In the genomic region with DNA sequence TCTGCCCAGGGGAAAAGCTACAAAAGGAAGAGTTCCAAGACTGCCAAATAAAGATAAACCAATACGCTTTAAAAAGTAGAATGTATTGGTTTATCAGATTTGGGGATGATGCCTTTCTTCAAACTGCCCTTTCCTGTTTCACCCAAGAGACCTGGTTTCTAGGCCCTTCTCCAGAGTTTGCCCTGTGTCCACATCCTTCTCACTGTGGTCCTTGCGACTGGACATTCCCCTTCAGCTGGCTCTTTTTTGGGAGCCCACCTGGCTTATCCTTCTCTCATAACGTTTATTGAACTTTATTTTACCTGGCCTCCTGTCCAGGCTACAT, we compare ENCODE assay signal across 8 cellular contexts. TPM values are rescaled to one million over a fixed set of nuclear protein-coding genes. Genes with fewer than 3 reads are reported as not detected.
A peak's percentile ranks its signal among the peaks of the same experiment; 100 is the strongest.
DNase-seq lines count a peak whose midpoint lies in the region; ATAC-seq and TF ChIP-seq lines count a peak whose summit lies in the region.

No MANE protein-coding gene starts in this region.

- H3K4me1 ChIP-seq in iPS-18a (ENCODE audit: control insufficient read depth, low read depth, low read length) = peaks cover 5% of the 10 kb centered on the region

- H3K27ac Mint-ChIP-seq in HFFc6 = peak overlapping the region; percentile 97
- peak overlapping the region; percentile 96 for H3K27ac Mint-ChIP-seq in activated T-helper 2 cell treated with anti-CD3 and anti-CD28 coated beads, Interferon-gamma antibody, Interleukin-2, Interleukin-4, amounts not matched to agents 10 μg/mL and 5 μg/mL and 100 μg/mL, durations not matched to agents 14 hours and 24 hours and 36 hours
- H3K27ac Mint-ChIP-seq in stimulated activated naive B cell treated with anti-CD40 and anti-IgM and Interleukin-4, amounts not matched to agents 10 μg/mL and 1 μg/mL and 100 μg/mL, for 72 hours = peak overlapping the region; percentile 99

- intact Hi-C loops in activated T-helper 2 cell treated with anti-CD3 and anti-CD28 coated beads, Interferon-gamma antibody, Interleukin-2, Interleukin-4, amounts not matched to agents 10 μg/mL and 5 μg/mL and 100 μg/mL, durations not matched to agents 14 hours and 24 hours and 36 hours (cut with micrococcal nuclease) = no loop called here

- H3K9ac ChIP-seq in iPS-18a (ENCODE audit: low read length) = peak overlapping the region; percentile 73

- H3K4me3 Mint-ChIP-seq in HFFc6 = peak overlapping the region; percentile 95
- H3K4me3 Mint-ChIP-seq in activated T-helper 2 cell treated with anti-CD3 and anti-CD28 coated beads, Interferon-gamma antibody, Interleukin-2, Interleukin-4, amounts not matched to agents 10 μg/mL and 5 μg/mL and 100 μg/mL, durations not matched to agents 14 hours and 24 hours and 36 hours (ENCODE audit: low read depth) = peak overlapping the region; percentile 92
- H3K4me3 Mint-ChIP-seq in stimulated activated naive B cell treated with anti-CD40 and anti-IgM and Interleukin-4, amounts not matched to agents 10 μg/mL and 1 μg/mL and 100 μg/mL, for 72 hours = peak overlapping the region; percentile 92 to 96

- ATAC-seq in stimulated activated naive B cell treated with anti-CD40 and anti-IgM and Interleukin-4, amounts not matched to agents 10 μg/mL and 1 μg/mL and 100 μg/mL, for 72 hours (replicated peaks) = no peak
- no peak for ATAC-seq in HG03039 (IDR thresholded peaks at IDR 0.05; ENCODE audit: unreplicated experiment)

- 0 out of 2 replicates have a peak, but pooled peaks cover 11% of the 10 kb centered on the region for H3K36me3 Mint-ChIP-seq in HFFc6 (ENCODE audit: low read depth)
- peaks cover 14% of the 10 kb centered on the region for H3K36me3 Mint-ChIP-seq in activated T-helper 2 cell treated with anti-CD3 and anti-CD28 coated beads, Interferon-gamma antibody, Interleukin-2, Interleukin-4, amounts not matched to agents 10 μg/mL and 5 μg/mL and 100 μg/mL, durations not matched to agents 14 hours and 24 hours and 36 hours (ENCODE audit: low read depth)
- peaks cover 9 to 17% of the 10 kb centered on the region in 2 donors for H3K36me3 Mint-ChIP-seq in stimulated activated naive B cell treated with anti-CD40 and anti-IgM and Interleukin-4, amounts not matched to agents 10 μg/mL and 1 μg/mL and 100 μg/mL, for 72 hours

- DNase-seq in HFFc6 (no peak), NCI-H1417 treated with DMSO at 0.1 percent for 48 hours (lab: John Stamatoyannopoulos, UW) (no peak), NCI-H82 treated with DMSO at 0.1 percent for 48 hours (lab: John Stamatoyannopoulos, UW; ENCODE audit: unreplicated experiment) (no peak), SHP77 (lab: John Stamatoyannopoulos, UW) (no peak)
- DNase-seq in activated T-helper 2 cell treated with anti-CD3 and anti-CD28 coated beads, Interferon-gamma antibody, Interleukin-2, Interleukin-4, amounts not matched to agents 10 μg/mL and 5 μg/mL and 100 μg/mL, durations not matched to agents 14 hours and 24 hours and 36 hours (ENCODE audit: low spot score) = no peak
- no peak for DNase-seq in stimulated activated naive B cell treated with anti-CD40 and anti-IgM and Interleukin-4, amounts not matched to agents 10 μg/mL and 1 μg/mL and 100 μg/mL, for 72 hours

- peaks cover 8% of the 10 kb centered on the region for H3K36me3 ChIP-seq in iPS-18a (ENCODE audit: control insufficient read depth, low read depth, low read length)

- peaks cover 3% of the 10 kb centered on the region; the same call in 1 of the 2 replicates for H3K27me3 Mint-ChIP-seq in HFFc6 (ENCODE audit: insufficient read depth)
- H3K27me3 Mint-ChIP-seq in activated T-helper 2 cell treated with anti-CD3 and anti-CD28 coated beads, Interferon-gamma antibody, Interleukin-2, Interleukin-4, amounts not matched to agents 10 μg/mL and 5 μg/mL and 100 μg/mL, durations not matched to agents 14 hours and 24 hours and 36 hours (ENCODE audit: low read depth) = no peaks in the 10 kb centered on the region
- no peaks in the 10 kb centered on the region for H3K27me3 Mint-ChIP-seq in stimulated activated naive B cell treated with anti-CD40 and anti-IgM and Interleukin-4, amounts not matched to agents 10 μg/mL and 1 μg/mL and 100 μg/mL, for 72 hours

- peaks cover 27% of the 10 kb centered on the region for H3K4me1 Mint-ChIP-seq in HFFc6 (ENCODE audit: low read depth)
- peaks cover 24% of the 10 kb centered on the region for H3K4me1 Mint-ChIP-seq in activated T-helper 2 cell treated with anti-CD3 and anti-CD28 coated beads, Interferon-gamma antibody, Interleukin-2, Interleukin-4, amounts not matched to agents 10 μg/mL and 5 μg/mL and 100 μg/mL, durations not matched to agents 14 hours and 24 hours and 36 hours (ENCODE audit: low read depth)
- H3K4me1 Mint-ChIP-seq in stimulated activated naive B cell treated with anti-CD40 and anti-IgM and Interleukin-4, amounts not matched to agents 10 μg/mL and 1 μg/mL and 100 μg/mL, for 72 hours = peaks cover 19 to 21% of the 10 kb centered on the region in 2 donors

- peak overlapping the region; percentile 66 for H3K4me3 ChIP-seq in iPS-18a (ENCODE audit: low read length)

- H3K9me3 ChIP-seq in iPS-18a (ENCODE audit: control insufficient read depth, low read depth, low read length) = no peaks in the 10 kb centered on the region

- peak overlapping the region; percentile 67 for H3K27ac ChIP-seq in iPS-18a (ENCODE audit: low read length)

- TF ChIP-seq CTCF in HFFc6 (IDR thresholded peaks at IDR 0.05) = no peak

- H3K9me3 Mint-ChIP-seq in HFFc6 = no peaks in the 10 kb centered on the region
- H3K9me3 Mint-ChIP-seq in activated T-helper 2 cell treated with anti-CD3 and anti-CD28 coated beads, Interferon-gamma antibody, Interleukin-2, Interleukin-4, amounts not matched to agents 10 μg/mL and 5 μg/mL and 100 μg/mL, durations not matched to agents 14 hours and 24 hours and 36 hours = no peaks in the 10 kb centered on the region
- no peaks in the 10 kb centered on the region for H3K9me3 Mint-ChIP-seq in stimulated activated naive B cell treated with anti-CD40 and anti-IgM and Interleukin-4, amounts not matched to agents 10 μg/mL and 1 μg/mL and 100 μg/mL, for 72 hours

- no peaks in the 10 kb centered on the region for H3K27me3 ChIP-seq in iPS-18a (ENCODE audit: control insufficient read depth, insufficient read depth, low read length)

RNA-seq across cellular contexts. Expression of a gene that starts 0.5 kb away (rescaled TPM):
- 10 to 100 TPM; 44.6 to 54.9 (median 49.6) TPM for total RNA-seq in HFFc6 (2021; fragmentation: NEBNext Ultra II Directional; extraction: Animal tissue kit (Norgen Biotek cat#: 25700))
- 46.7 and 47.4 TPM in 2 replicates for total RNA-seq in activated T-helper 2 cell treated with anti-CD3 and anti-CD28 coated beads, Interferon-gamma antibody, Interleukin-2, Interleukin-4, amounts not matched to agents 10 μg/mL and 5 μg/mL and 100 μg/mL, durations not matched to agents 14 hours and 24 hours and 36 hours

RNA-seq across cellular contexts. Expression of a gene that starts 17.4 kb away (rescaled TPM):
- total RNA-seq in HFFc6 (2021; fragmentation: NEBNext Ultra II Directional; extraction: Animal tissue kit (Norgen Biotek cat#: 25700)) = 10 to 100 TPM; 34.9 to 54.2 (median 47.1) TPM
- 89.0 and 90.2 TPM in 2 replicates for total RNA-seq in activated T-helper 2 cell treated with anti-CD3 and anti-CD28 coated beads, Interferon-gamma antibody, Interleukin-2, Interleukin-4, amounts not matched to agents 10 μg/mL and 5 μg/mL and 100 μg/mL, durations not matched to agents 14 hours and 24 hours and 36 hours

RNA-seq across cellular contexts. Expression of a gene that starts 24.3 kb away (rescaled TPM):
- total RNA-seq in HFFc6 (2021; fragmentation: NEBNext Ultra II Directional; extraction: Animal tissue kit (Norgen Biotek cat#: 25700)) = 10 to 100 TPM; 12.0 to 14.4 (median 12.7) TPM
- 23.3 and 25.3 TPM in 2 replicates for total RNA-seq in activated T-helper 2 cell treated with anti-CD3 and anti-CD28 coated beads, Interferon-gamma antibody, Interleukin-2, Interleukin-4, amounts not matched to agents 10 μg/mL and 5 μg/mL and 100 μg/mL, durations not matched to agents 14 hours and 24 hours and 36 hours
